Comparison of ENCODE assay signal across 8 cellular contexts in genomic region chr1:119554188-119554587, GRCh38. TPM values are rescaled to one million over a fixed set of nuclear protein-coding genes. Genes with fewer than 3 reads are reported as not detected.
DNase-seq lines count a peak whose midpoint lies in the region; ATAC-seq and TF ChIP-seq lines count a peak whose summit lies in the region.

No MANE protein-coding gene starts in this region.

- H3K36me3 ChIP-seq in lower lobe of right lung (no peaks in the 10 kb centered on the region), gastroesophageal sphincter (no peaks in the 10 kb centered on the region)

- H3K27me3 ChIP-seq in lower lobe of right lung (ENCODE audit: low read depth) (no peaks in the 10 kb centered on the region), gastroesophageal sphincter (no peaks in the 10 kb centered on the region)

- H3K27ac ChIP-seq in lower lobe of right lung (no peak overlapping the region), gastroesophageal sphincter (no peak overlapping the region)

- H3K4me1 ChIP-seq in lower lobe of right lung (peaks cover 7% of the 10 kb centered on the region), gastroesophageal sphincter (no peaks in the 10 kb centered on the region)

- peak; percentile 17 for DNase-seq in AG08396 (ENCODE audit: low spot score)
- DNase-seq in NCI-H128 (lab: John Stamatoyannopoulos, UW; ENCODE audit: unreplicated experiment) = peak; percentile 23
- peak; percentile 86 for DNase-seq in astrocyte of the hippocampus (ENCODE audit: low read depth, low spot score)
- DNase-seq in lower lobe of right lung = no peak
- no peak for DNase-seq in NK-92 (lab: John Stamatoyannopoulos, UW; ENCODE audit: unreplicated experiment)
- no peak for DNase-seq in HK-2 (ENCODE audit: unreplicated experiment)
- DNase-seq in GM13977 (ENCODE audit: low spot score) = no peak

- TF ChIP-seq EP300 in gastroesophageal sphincter (IDR thresholded peaks at IDR 0.05) = no peak

- in situ Hi-C loops in GM13977 (cut with MboI; ENCODE audit: low pct_unique_long_range_greater_than_20kb, low sequenced_read_pairs, unreplicated experiment) = no loop called here

- no peak for TF ChIP-seq CTCF in lower lobe of right lung (IDR thresholded peaks at IDR 0.05)
- TF ChIP-seq CTCF in gastroesophageal sphincter (IDR thresholded peaks at IDR 0.05) = no peak
- TF ChIP-seq CTCF in GM13977 (IDR thresholded peaks at IDR 0.05; ENCODE audit: extremely low read depth, insufficient read depth, missing control alignments) = no peak

- ATAC-seq in lower lobe of right lung (peak; percentile 17 to 34), gastroesophageal sphincter (no peak)

- no peak overlapping the region for H3K4me3 ChIP-seq in lower lobe of right lung
- no peak overlapping the region for H3K4me3 ChIP-seq in gastroesophageal sphincter

- no peak for TF ChIP-seq POLR2A in gastroesophageal sphincter (IDR thresholded peaks at IDR 0.05)

- intact Hi-C loops in lower lobe of right lung (cut with DNase I) = no loop called here

- no peaks in the 10 kb centered on the region for H3K9me3 ChIP-seq in lower lobe of right lung
- no peaks in the 10 kb centered on the region for H3K9me3 ChIP-seq in gastroesophageal sphincter

RNA-seq across cellular contexts. Expression of gene HSD3B1, which starts 47.2 kb away (rescaled TPM):
- total RNA-seq in lower lobe of right lung = not detected
- not detected for total RNA-seq in gastroesophageal sphincter

Comparison
In these comparisons a context has a peak if more than half of its experiments do, and no peak if none do; other contexts are left out.
1. DNase-seq: peak in AG08396 (single experiment), NCI-H128 (single experiment) and astrocyte of the hippocampus (single experiment); none in lower lobe of right lung (single experiment), NK-92 (single experiment), HK-2 (single experiment) and GM13977 (single experiment).